ENCODE assay signal across 1 cellular context in the genomic region with DNA sequence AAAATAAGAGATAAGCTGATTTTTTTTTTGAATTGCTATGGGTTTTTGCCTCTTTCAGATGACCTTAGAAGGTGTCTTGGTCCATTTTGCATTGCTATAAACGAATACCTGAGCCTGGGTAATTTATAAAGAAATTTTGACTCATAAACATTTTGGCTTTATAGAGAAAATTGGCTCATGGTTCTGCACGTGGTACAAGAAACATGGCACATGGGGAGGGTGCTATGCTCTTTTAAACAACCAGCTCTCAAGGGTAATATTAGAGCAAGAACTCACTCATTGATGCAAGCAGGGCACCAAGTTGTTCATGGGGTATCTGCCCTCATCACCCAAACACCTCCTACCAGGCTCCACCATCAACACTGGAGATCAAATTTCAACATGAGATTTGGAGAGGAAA.
TF ChIP-seq lines count a peak whose summit lies in the region.

No MANE protein-coding gene starts in this region.

TF ChIP-seq in HepG2, 621 proteins besides CTCF, POLR2A, EP300 and RAD21 (continued from another document):
- TF ChIP-seq, protein P1, sequence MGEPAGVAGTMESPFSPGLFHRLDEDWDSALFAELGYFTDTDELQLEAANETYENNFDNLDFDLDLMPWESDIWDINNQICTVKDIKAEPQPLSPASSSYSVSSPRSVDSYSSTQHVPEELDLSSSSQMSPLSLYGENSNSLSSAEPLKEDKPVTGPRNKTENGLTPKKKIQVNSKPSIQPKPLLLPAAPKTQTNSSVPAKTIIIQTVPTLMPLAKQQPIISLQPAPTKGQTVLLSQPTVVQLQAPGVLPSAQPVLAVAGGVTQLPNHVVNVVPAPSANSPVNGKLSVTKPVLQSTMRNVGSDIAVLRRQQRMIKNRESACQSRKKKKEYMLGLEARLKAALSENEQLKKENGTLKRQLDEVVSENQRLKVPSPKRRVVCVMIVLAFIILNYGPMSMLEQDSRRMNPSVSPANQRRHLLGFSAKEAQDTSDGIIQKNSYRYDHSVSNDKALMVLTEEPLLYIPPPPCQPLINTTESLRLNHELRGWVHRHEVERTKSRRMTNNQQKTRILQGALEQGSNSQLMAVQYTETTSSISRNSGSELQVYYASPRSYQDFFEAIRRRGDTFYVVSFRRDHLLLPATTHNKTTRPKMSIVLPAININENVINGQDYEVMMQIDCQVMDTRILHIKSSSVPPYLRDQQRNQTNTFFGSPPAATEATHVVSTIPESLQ (CRISPR knock-in tag; conservative IDR thresholded peaks at IDR 0.05) = no peak
- TF ChIP-seq ZNF337 (CRISPR knock-in tag; IDR thresholded peaks at IDR 0.05; ENCODE audit: borderline replicate concordance, low read depth) = no peak
- TF ChIP-seq, protein P2, sequence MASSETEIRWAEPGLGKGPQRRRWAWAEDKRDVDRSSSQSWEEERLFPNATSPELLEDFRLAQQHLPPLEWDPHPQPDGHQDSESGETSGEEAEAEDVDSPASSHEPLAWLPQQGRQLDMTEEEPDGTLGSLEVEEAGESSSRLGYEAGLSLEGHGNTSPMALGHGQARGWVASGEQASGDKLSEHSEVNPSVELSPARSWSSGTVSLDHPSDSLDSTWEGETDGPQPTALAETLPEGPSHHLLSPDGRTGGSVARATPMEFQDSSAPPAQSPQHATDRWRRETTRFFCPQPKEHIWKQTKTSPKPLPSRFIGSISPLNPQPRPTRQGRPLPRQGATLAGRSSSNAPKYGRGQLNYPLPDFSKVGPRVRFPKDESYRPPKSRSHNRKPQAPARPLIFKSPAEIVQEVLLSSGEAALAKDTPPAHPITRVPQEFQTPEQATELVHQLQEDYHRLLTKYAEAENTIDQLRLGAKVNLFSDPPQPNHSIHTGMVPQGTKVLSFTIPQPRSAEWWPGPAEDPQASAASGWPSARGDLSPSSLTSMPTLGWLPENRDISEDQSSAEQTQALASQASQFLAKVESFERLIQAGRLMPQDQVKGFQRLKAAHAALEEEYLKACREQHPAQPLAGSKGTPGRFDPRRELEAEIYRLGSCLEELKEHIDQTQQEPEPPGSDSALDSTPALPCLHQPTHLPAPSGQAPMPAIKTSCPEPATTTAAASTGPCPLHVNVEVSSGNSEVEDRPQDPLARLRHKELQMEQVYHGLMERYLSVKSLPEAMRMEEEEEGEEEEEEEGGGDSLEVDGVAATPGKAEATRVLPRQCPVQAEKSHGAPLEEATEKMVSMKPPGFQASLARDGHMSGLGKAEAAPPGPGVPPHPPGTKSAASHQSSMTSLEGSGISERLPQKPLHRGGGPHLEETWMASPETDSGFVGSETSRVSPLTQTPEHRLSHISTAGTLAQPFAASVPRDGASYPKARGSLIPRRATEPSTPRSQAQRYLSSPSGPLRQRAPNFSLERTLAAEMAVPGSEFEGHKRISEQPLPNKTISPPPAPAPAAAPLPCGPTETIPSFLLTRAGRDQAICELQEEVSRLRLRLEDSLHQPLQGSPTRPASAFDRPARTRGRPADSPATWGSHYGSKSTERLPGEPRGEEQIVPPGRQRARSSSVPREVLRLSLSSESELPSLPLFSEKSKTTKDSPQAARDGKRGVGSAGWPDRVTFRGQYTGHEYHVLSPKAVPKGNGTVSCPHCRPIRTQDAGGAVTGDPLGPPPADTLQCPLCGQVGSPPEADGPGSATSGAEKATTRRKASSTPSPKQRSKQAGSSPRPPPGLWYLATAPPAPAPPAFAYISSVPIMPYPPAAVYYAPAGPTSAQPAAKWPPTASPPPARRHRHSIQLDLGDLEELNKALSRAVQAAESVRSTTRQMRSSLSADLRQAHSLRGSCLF (CRISPR knock-in tag; IDR thresholded peaks at IDR 0.05; ENCODE audit: borderline replicate concordance) = no peak
- no peak for TF ChIP-seq SRSF9 (IDR thresholded peaks at IDR 0.05; ENCODE audit: borderline replicate concordance, insufficient read depth, low read depth, low read length, poor library complexity, severe bottlenecking)
- no peak for TF ChIP-seq TGIF2 (CRISPR knock-in tag; IDR thresholded peaks at IDR 0.05)
TF ChIP-seq in HepG2: peak in this region for 1.
